10 cellular contexts compared by ENCODE assay signal in genomic region chr4:87677731-87678130, GRCh38. TPM values are rescaled to one million over a fixed set of nuclear protein-coding genes. Genes with fewer than 3 reads are reported as not detected.
DNase-seq lines count a peak whose midpoint lies in the region; ATAC-seq and TF ChIP-seq lines count a peak whose summit lies in the region.
"Had no signal": no experiment of that assay in that cellular context is flagged by ENCODE, and none has a peak within 500 bp of the region (broad histone marks: within the 10 kb centered on the region; RNA-seq: fewer than 3 reads in every experiment).

No MANE protein-coding gene starts in this region.

- DNase-seq in cerebellar nuclear complex (lab: John Stamatoyannopoulos, UW) (peak; percentile 12 to 18), tibial nerve (ENCODE audit: low spot score in 2 of 2) (peak; percentile 26 to 49), HFFc6 (no peak), Karpas-422 (no peak)
- no peak for DNase-seq in naive thymus-derived CD8-positive, alpha-beta T cell
- DNase-seq in activated CD4-positive, alpha-beta T cell treated with anti-CD3 and anti-CD28 coated beads for 1 hour: no peak

- no peak overlapping the region for H3K4me3 Mint-ChIP-seq in HFFc6
- no peak overlapping the region for H3K4me3 Mint-ChIP-seq in naive thymus-derived CD8-positive, alpha-beta T cell

- H3K4me3 ChIP-seq in tibial nerve (no peak overlapping the region), Karpas-422 (ENCODE audit: low read length) (no peak overlapping the region)
- H3K4me3 ChIP-seq: suprapubic skin had no signal

- H3K9me3 Mint-ChIP-seq in HFFc6: peaks cover 12% of the 10 kb centered on the region
- H3K9me3 Mint-ChIP-seq in naive thymus-derived CD8-positive, alpha-beta T cell: peaks cover 0 to 23% (median 12%) of the 10 kb centered on the region in 9 donors

- no peaks in the 10 kb centered on the region for H3K36me3 ChIP-seq in tibial nerve
- no peaks in the 10 kb centered on the region for H3K36me3 ChIP-seq in Karpas-422 (ENCODE audit: insufficient read depth, low read length)
- H3K36me3 ChIP-seq: suprapubic skin had no signal

- H3K27ac ChIP-seq in tibial nerve: peak overlapping the region in 2 of 4 donors; percentile 59 to 64
- H3K27ac ChIP-seq in Karpas-422 (ENCODE audit: low read length): no peak overlapping the region
- H3K27ac ChIP-seq: suprapubic skin had no signal

- no peak for TF ChIP-seq POLR2A in tibial nerve (IDR thresholded peaks at IDR 0.05)

- ATAC-seq in GM19372 (IDR thresholded peaks at IDR 0.05; ENCODE audit: low read depth, unreplicated experiment) (peak; percentile 76), HG02938 (IDR thresholded peaks at IDR 0.05; ENCODE audit: unreplicated experiment) (peak; percentile 87)
- ATAC-seq in naive thymus-derived CD8-positive, alpha-beta T cell: no peak

- H3K9me2 ChIP-seq in Karpas-422 (replicated peaks; ENCODE audit: insufficient read depth, low read length): no peaks in the 10 kb centered on the region

- H3K27me3 ChIP-seq in tibial nerve (no peaks in the 10 kb centered on the region), Karpas-422 (ENCODE audit: low read length) (no peaks in the 10 kb centered on the region)
- H3K27me3 ChIP-seq: suprapubic skin had no signal

- H3K4me1 ChIP-seq in tibial nerve (peaks cover 0 to 22% (median 8%) of the 10 kb centered on the region in 4 donors), Karpas-422 (ENCODE audit: low read length) (peaks cover 12% of the 10 kb centered on the region)
- H3K4me1 ChIP-seq: suprapubic skin had no signal

- peaks cover 6% of the 10 kb centered on the region for H3K27me3 Mint-ChIP-seq in HFFc6 (ENCODE audit: insufficient read depth)
- H3K27me3 Mint-ChIP-seq in naive thymus-derived CD8-positive, alpha-beta T cell: peaks cover 0 to 3% (median 2%) of the 10 kb centered on the region in 5 donors

- no peaks in the 10 kb centered on the region for H3K36me3 Mint-ChIP-seq in HFFc6 (ENCODE audit: low read depth)
- H3K36me3 Mint-ChIP-seq in naive thymus-derived CD8-positive, alpha-beta T cell: peaks cover 0 to 15% (median 2%) of the 10 kb centered on the region in 3 donors

- no peaks in the 10 kb centered on the region for H3K79me2 ChIP-seq in Karpas-422 (ENCODE audit: low read length)

- H3K9me3 ChIP-seq in tibial nerve (peaks cover 0 to 16% (median 0%) of the 10 kb centered on the region in 4 donors), Karpas-422 (ENCODE audit: low read length) (no peaks in the 10 kb centered on the region)
- H3K9me3 ChIP-seq: suprapubic skin had no signal

- POLR2A ChIA-PET in naive thymus-derived CD8-positive, alpha-beta T cell (lab: Charles Lee): no interaction called here

- WGBS in tibial nerve, 2 donors: 15 to 23% methylated on average over 7 of the region's 7 CpGs

- peaks cover 5% of the 10 kb centered on the region; the same call in 1 of the 2 replicates for H3K4me1 Mint-ChIP-seq in HFFc6 (ENCODE audit: low read depth)
- no peaks in the 10 kb centered on the region for H3K4me1 Mint-ChIP-seq in naive thymus-derived CD8-positive, alpha-beta T cell

- TF ChIP-seq CTCF in tibial nerve (IDR thresholded peaks at IDR 0.05) (no peak), HFFc6 (IDR thresholded peaks at IDR 0.05) (no peak)

- TF ChIP-seq EP300 in tibial nerve (IDR thresholded peaks at IDR 0.05): peak in 1 of 2 donors; percentile 50

- H2AFZ ChIP-seq in Karpas-422 (ENCODE audit: low read length): no peak overlapping the region

- H4K20me1 ChIP-seq in Karpas-422 (ENCODE audit: insufficient read depth, low read depth, low read length): 0 out of 2 replicates have a peak, but pooled peaks cover 3% of the 10 kb centered on the region

- H3K9ac ChIP-seq in Karpas-422 (ENCODE audit: low read length): no peak overlapping the region

- H3K27ac Mint-ChIP-seq in HFFc6: no peak overlapping the region
- H3K27ac Mint-ChIP-seq in naive thymus-derived CD8-positive, alpha-beta T cell: no peak overlapping the region

- H3K4me2 ChIP-seq in Karpas-422 (ENCODE audit: low read depth, low read length, poor library complexity, severe bottlenecking): no peak overlapping the region

RNA-seq across cellular contexts. Expression of gene DMP1, which starts 27.7 kb away (rescaled TPM):
- total RNA-seq in tibial nerve: not detected
- total RNA-seq in HFFc6 (2021; fragmentation: NEBNext Ultra II Directional; extraction: Animal tissue kit (Norgen Biotek cat#: 25700)): not detected
- total RNA-seq in Karpas-422 (2014; rRNA removed; shearing (Covaris generic); ENCODE audit: low replicate concordance): not detected in 2 replicates
- total RNA-seq in naive thymus-derived CD8-positive, alpha-beta T cell: not detected
- polyA plus RNA-seq in naive thymus-derived CD8-positive, alpha-beta T cell: not detected
- total RNA-seq: suprapubic skin had no signal
- polyA plus RNA-seq: keratinocyte had no signal

Comparison
In these comparisons a context has a peak if more than half of its experiments do, and no peak if none do; other contexts are left out.
1. ATAC-seq: peak in GM19372 (single experiment) and HG02938 (single experiment); none in naive thymus-derived CD8-positive, alpha-beta T cell (0 of 2).
2. DNase-seq: peak in cerebellar nuclear complex (2 of 2) and tibial nerve (2 of 2); none in HFFc6 (single experiment), Karpas-422 (single experiment), naive thymus-derived CD8-positive, alpha-beta T cell (0 of 10) and activated CD4-positive, alpha-beta T cell treated with anti-CD3 and anti-CD28 coated beads for 1 hour (single experiment).